In genomic region chr15:43903864-43904290, GRCh38 we compare ENCODE assay signal across 8 cellular contexts.
A peak's percentile ranks its signal among the peaks of the same experiment; 100 is the strongest.
DNase-seq lines count a peak whose midpoint lies in the region; ATAC-seq, FAIRE-seq and TF ChIP-seq lines count a peak whose summit lies in the region.

No MANE protein-coding gene starts in this region.

- H3K36me3 ChIP-seq in SJCRH30 (no peaks in the 10 kb centered on the region), parathyroid adenoma (ENCODE audit: control insufficient read depth, insufficient read depth, low read length) (no peaks in the 10 kb centered on the region), vagina (no peaks in the 10 kb centered on the region)

- ATAC-seq in HG02870 (IDR thresholded peaks at IDR 0.05; ENCODE audit: unreplicated experiment): no peak

- H3K27me3 ChIP-seq in SJCRH30 (no peaks in the 10 kb centered on the region), parathyroid adenoma (ENCODE audit: control insufficient read depth, insufficient read depth, low read length) (no peaks in the 10 kb centered on the region), vagina (no peaks in the 10 kb centered on the region)

- no peak overlapping the region for H3K4me2 ChIP-seq in parathyroid adenoma (ENCODE audit: low read length)

- intact Hi-C loops in vagina (cut with DNase I): no loop called here

- H3K9me3 ChIP-seq in SJCRH30 (replicated peaks) (no peaks in the 10 kb centered on the region), parathyroid adenoma (ENCODE audit: control insufficient read depth, low read length) (no peaks in the 10 kb centered on the region), vagina (no peaks in the 10 kb centered on the region)

- DNase-seq in ELF-1 (ENCODE audit: low read depth, low spot score) (peak; percentile 94), HuH-7 (ENCODE audit: low spot score) (peak; percentile 79), SJCRH30 (peak; percentile 72 to 89), frontal cortex (ENCODE audit: low spot score in 2 of 2) (peak; percentile 17 to 51), vagina (ENCODE audit: extremely low spot score in 2 of 2) (no peak)
- DNase-seq in activated effector memory CD4-positive, alpha-beta T cell treated with anti-CD3 and anti-CD28 coated beads, Interleukin-2, amount 50 U/mL, for 16 hours: peak; percentile 71

- H3K4me1 ChIP-seq in SJCRH30 (no peaks in the 10 kb centered on the region), parathyroid adenoma (peaks cover 2% of the 10 kb centered on the region), vagina (no peaks in the 10 kb centered on the region)

- TF ChIP-seq POLR2A in vagina (IDR thresholded peaks at IDR 0.05): no peak

- FAIRE-seq in frontal cortex (lab: Jason Lieb, UNC): no peak

- H3K27ac ChIP-seq in SJCRH30: no peak overlapping the region
- no peak overlapping the region for H3K27ac ChIP-seq in parathyroid adenoma
- H3K27ac ChIP-seq in vagina: no peak overlapping the region

- H3K9ac ChIP-seq in parathyroid adenoma: no peak overlapping the region

- H2AFZ ChIP-seq in parathyroid adenoma: peak overlapping the region; percentile 38

- TF ChIP-seq CTCF in parathyroid adenoma (IDR thresholded peaks at IDR 0.05): peak; percentile 68
- TF ChIP-seq CTCF in vagina (IDR thresholded peaks at IDR 0.05): peak; percentile 68 to 89 (median 88)

- no peak overlapping the region for H3K4me3 ChIP-seq in SJCRH30
- H3K4me3 ChIP-seq in parathyroid adenoma (ENCODE audit: low read depth, low read length): no peak overlapping the region
- H3K4me3 ChIP-seq in vagina: no peak overlapping the region

- H3K79me2 ChIP-seq in parathyroid adenoma: no peaks in the 10 kb centered on the region

Comparison
In these comparisons a context has a peak if more than half of its experiments do, and no peak if none do; other contexts are left out.
1. DNase-seq: peak in ELF-1 (single experiment), HuH-7 (single experiment), SJCRH30 (2 of 2), activated effector memory CD4-positive, alpha-beta T cell treated with anti-CD3 and anti-CD28 coated beads, Interleukin-2, amount 50 U/mL, for 16 hours (single experiment) and frontal cortex (2 of 2); none in vagina (0 of 2).